Comparison of ENCODE assay signal across 8 cellular contexts in the genomic region with DNA sequence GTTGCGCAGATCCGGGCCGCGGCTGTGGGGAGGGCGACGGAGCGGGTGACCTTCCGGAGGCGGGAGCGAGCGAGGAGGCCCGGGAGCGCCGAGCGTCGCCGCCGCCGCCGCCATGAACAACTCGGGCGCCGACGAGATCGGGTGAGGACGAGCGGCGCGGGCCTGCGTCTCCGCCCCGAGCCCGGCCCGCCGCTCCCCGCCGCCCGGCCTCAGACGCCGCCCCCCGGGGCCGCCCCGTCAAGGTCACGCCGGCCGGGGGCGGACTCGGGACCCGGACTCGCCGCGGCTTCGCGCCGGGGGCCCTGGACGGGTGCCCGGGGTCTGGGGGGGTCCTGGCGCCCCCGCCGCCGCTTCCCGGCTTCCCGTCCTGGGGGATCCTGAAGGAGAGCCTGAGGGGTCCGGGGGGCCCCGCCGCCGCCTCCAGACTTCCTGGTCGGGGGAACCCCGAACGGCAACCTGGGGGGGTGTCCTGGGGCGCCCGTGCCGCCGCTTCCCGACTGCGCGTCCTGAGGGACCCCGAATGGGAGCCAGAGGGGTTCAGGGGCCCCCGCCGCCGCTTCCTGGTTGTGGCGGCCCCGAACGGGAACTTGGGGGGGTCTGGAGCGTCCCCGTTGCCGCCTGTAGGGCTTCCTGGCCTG. TPM values are rescaled to one million over a fixed set of nuclear protein-coding genes. Genes with fewer than 3 reads are reported as not detected.
DNase-seq lines count a peak whose midpoint lies in the region; ATAC-seq, FAIRE-seq and TF ChIP-seq lines count a peak whose summit lies in the region.

No MANE protein-coding gene starts in this region.

- no peaks in the 10 kb centered on the region for H3K9me3 Mint-ChIP-seq in activated T-helper 2 cell treated with anti-CD3 and anti-CD28 coated beads, Interferon-gamma antibody, Interleukin-2, Interleukin-4, amounts not matched to agents 10 μg/mL and 5 μg/mL and 100 μg/mL, durations not matched to agents 14 hours and 24 hours and 36 hours

- no peak for TF ChIP-seq CTCF in HL-60 (IDR thresholded peaks at IDR 0.05; ENCODE audit: insufficient read depth, low read length)
- TF ChIP-seq CTCF in hepatocyte (IDR thresholded peaks at IDR 0.05; ENCODE audit: poor library complexity): no peak

- H3K27ac ChIP-seq in HL-60 (replicated peaks): peak overlapping the region; percentile 97
- H3K27ac ChIP-seq in hepatocyte: peak overlapping the region; percentile 99

- H4K20me1 ChIP-seq in hepatocyte (ENCODE audit: insufficient read depth, poor library complexity, severe bottlenecking): peaks cover 49% of the 10 kb centered on the region

- H3K27me3 ChIP-seq in HL-60 (ENCODE audit: insufficient read depth, poor library complexity, severe bottlenecking) (no peaks in the 10 kb centered on the region), hepatocyte (no peaks in the 10 kb centered on the region)

- intact Hi-C loops in activated T-helper 2 cell treated with anti-CD3 and anti-CD28 coated beads, Interferon-gamma antibody, Interleukin-2, Interleukin-4, amounts not matched to agents 10 μg/mL and 5 μg/mL and 100 μg/mL, durations not matched to agents 14 hours and 24 hours and 36 hours (cut with micrococcal nuclease): loop anchor here (1.0 to 10.0 kb wide), 4 partner anchors 24 to 163 kb away; partner anchors contain the start of genes ATP5F1D, FAM174C, MIDN and NDUFS7

- H3K4me3 ChIP-seq in HL-60 (replicated peaks; ENCODE audit: insufficient read depth, low read length) (peak overlapping the region; percentile 82), hepatocyte (peak overlapping the region; percentile 100)

- no peak for FAIRE-seq in RCC 7860 (lab: Jason Lieb, UNC)

- H3K4me1 ChIP-seq in hepatocyte (ENCODE audit: insufficient read depth): peaks cover 34% of the 10 kb centered on the region

- H3K4me1 Mint-ChIP-seq in activated T-helper 2 cell treated with anti-CD3 and anti-CD28 coated beads, Interferon-gamma antibody, Interleukin-2, Interleukin-4, amounts not matched to agents 10 μg/mL and 5 μg/mL and 100 μg/mL, durations not matched to agents 14 hours and 24 hours and 36 hours (ENCODE audit: low read depth): peaks cover 32% of the 10 kb centered on the region

- H3K27me3 Mint-ChIP-seq in activated T-helper 2 cell treated with anti-CD3 and anti-CD28 coated beads, Interferon-gamma antibody, Interleukin-2, Interleukin-4, amounts not matched to agents 10 μg/mL and 5 μg/mL and 100 μg/mL, durations not matched to agents 14 hours and 24 hours and 36 hours (ENCODE audit: low read depth): peaks cover 1% of the 10 kb centered on the region

- no peaks in the 10 kb centered on the region for H3K36me3 ChIP-seq in hepatocyte (replicated peaks; ENCODE audit: insufficient read depth, low read depth)

- no peak overlapping the region for H3K27ac Mint-ChIP-seq in activated T-helper 2 cell treated with anti-CD3 and anti-CD28 coated beads, Interferon-gamma antibody, Interleukin-2, Interleukin-4, amounts not matched to agents 10 μg/mL and 5 μg/mL and 100 μg/mL, durations not matched to agents 14 hours and 24 hours and 36 hours

- H2AFZ ChIP-seq in hepatocyte: no peak overlapping the region

- peak overlapping the region; percentile 99 for H3K4me2 ChIP-seq in hepatocyte

- no peaks in the 10 kb centered on the region for H3K9me2 ChIP-seq in hepatocyte (replicated peaks; ENCODE audit: insufficient read depth)

- DNase-seq in AG08395 (ENCODE audit: low spot score) (peak; percentile 47), HL-60 (ENCODE audit: low read depth in 1 of 2, low spot score in 1 of 2) (no peak), hepatocyte (ENCODE audit: low spot score) (peak; percentile 84), NCI-H345 (lab: John Stamatoyannopoulos, UW) (no peak), RCC 7860 (ENCODE audit: low spot score) (no peak)
- DNase-seq in activated T-helper 2 cell treated with anti-CD3 and anti-CD28 coated beads, Interferon-gamma antibody, Interleukin-2, Interleukin-4, amounts not matched to agents 10 μg/mL and 5 μg/mL and 100 μg/mL, durations not matched to agents 14 hours and 24 hours and 36 hours (ENCODE audit: low spot score): no peak
- DNase-seq in stimulated activated CD4-positive, alpha-beta T cell treated with anti-CD3 and anti-CD28 coated beads, Interleukin-2, amount 100 ng/mL, for 24 hours: peak; percentile 34 to 52

- ATAC-seq in GM19463 (IDR thresholded peaks at IDR 0.05; ENCODE audit: unreplicated experiment): peak; percentile 11

- WGBS in hepatocyte (ENCODE audit: low lambda C conversion rate, missing lambda C conversion rate): 2% methylated on average over 13 of the region's 87 CpGs

- H3K36me3 Mint-ChIP-seq in activated T-helper 2 cell treated with anti-CD3 and anti-CD28 coated beads, Interferon-gamma antibody, Interleukin-2, Interleukin-4, amounts not matched to agents 10 μg/mL and 5 μg/mL and 100 μg/mL, durations not matched to agents 14 hours and 24 hours and 36 hours (ENCODE audit: low read depth): peaks cover 36% of the 10 kb centered on the region

- peaks cover 51% of the 10 kb centered on the region for H3K79me2 ChIP-seq in hepatocyte

- peak overlapping the region; percentile 47 for H3K4me3 Mint-ChIP-seq in activated T-helper 2 cell treated with anti-CD3 and anti-CD28 coated beads, Interferon-gamma antibody, Interleukin-2, Interleukin-4, amounts not matched to agents 10 μg/mL and 5 μg/mL and 100 μg/mL, durations not matched to agents 14 hours and 24 hours and 36 hours (ENCODE audit: low read depth)

- no peaks in the 10 kb centered on the region for H3K9me3 ChIP-seq in hepatocyte (ENCODE audit: low read depth)

RNA-seq across cellular contexts. Expression of gene DAZAP1, which starts 0.4 kb away (rescaled TPM):
- 282 and 290 TPM in 2 replicates for total RNA-seq in activated T-helper 2 cell treated with anti-CD3 and anti-CD28 coated beads, Interferon-gamma antibody, Interleukin-2, Interleukin-4, amounts not matched to agents 10 μg/mL and 5 μg/mL and 100 μg/mL, durations not matched to agents 14 hours and 24 hours and 36 hours
- total RNA-seq in hepatocyte: 42.4 and 46.8 TPM in 2 replicates
- polyA plus RNA-seq in hepatocyte: 35.8 and 37.9 TPM in 2 replicates

RNA-seq across cellular contexts. Expression of gene GAMT, which starts 6.4 kb away (rescaled TPM):
- total RNA-seq in activated T-helper 2 cell treated with anti-CD3 and anti-CD28 coated beads, Interferon-gamma antibody, Interleukin-2, Interleukin-4, amounts not matched to agents 10 μg/mL and 5 μg/mL and 100 μg/mL, durations not matched to agents 14 hours and 24 hours and 36 hours: 30.6 and 33.9 TPM in 2 replicates
- total RNA-seq in hepatocyte: 121 and 122 TPM in 2 replicates
- 148 and 170 TPM in 2 replicates for polyA plus RNA-seq in hepatocyte

RNA-seq across cellular contexts. Expression of gene NDUFS7, which starts 24.1 kb away (rescaled TPM):
- total RNA-seq in activated T-helper 2 cell treated with anti-CD3 and anti-CD28 coated beads, Interferon-gamma antibody, Interleukin-2, Interleukin-4, amounts not matched to agents 10 μg/mL and 5 μg/mL and 100 μg/mL, durations not matched to agents 14 hours and 24 hours and 36 hours: 88.7 and 104 TPM in 2 replicates
- 81.6 and 130 TPM in 2 replicates for total RNA-seq in hepatocyte
- polyA plus RNA-seq in hepatocyte: 270 and 276 TPM in 2 replicates

RNA-seq across cellular contexts. Expression of gene RPS15, which starts 30.4 kb away (rescaled TPM):
- 1,450 and 1,471 TPM in 2 replicates for total RNA-seq in activated T-helper 2 cell treated with anti-CD3 and anti-CD28 coated beads, Interferon-gamma antibody, Interleukin-2, Interleukin-4, amounts not matched to agents 10 μg/mL and 5 μg/mL and 100 μg/mL, durations not matched to agents 14 hours and 24 hours and 36 hours
- total RNA-seq in hepatocyte: 1,556 and 1,885 TPM in 2 replicates
- 938 and 950 TPM in 2 replicates for polyA plus RNA-seq in hepatocyte

RNA-seq across cellular contexts. Expression of gene APC2, which starts 42.1 kb away (rescaled TPM):
- 0.07 and 0.21 TPM in 2 replicates for total RNA-seq in activated T-helper 2 cell treated with anti-CD3 and anti-CD28 coated beads, Interferon-gamma antibody, Interleukin-2, Interleukin-4, amounts not matched to agents 10 μg/mL and 5 μg/mL and 100 μg/mL, durations not matched to agents 14 hours and 24 hours and 36 hours
- total RNA-seq in hepatocyte: 0.24 and 1.2 TPM in 2 replicates
- 0.36 and 0.40 TPM in 2 replicates for polyA plus RNA-seq in hepatocyte

Comparison
In these comparisons a context has a peak if more than half of its experiments do, and no peak if none do; other contexts are left out.
1. DNase-seq: peak in AG08395 (single experiment), hepatocyte (single experiment) and stimulated activated CD4-positive, alpha-beta T cell treated with anti-CD3 and anti-CD28 coated beads, Interleukin-2, amount 100 ng/mL, for 24 hours (2 of 2); none in HL-60 (0 of 2), activated T-helper 2 cell treated with anti-CD3 and anti-CD28 coated beads, Interferon-gamma antibody, Interleukin-2, Interleukin-4, amounts not matched to agents 10 μg/mL and 5 μg/mL and 100 μg/mL, durations not matched to agents 14 hours and 24 hours and 36 hours (single experiment), NCI-H345 (single experiment) and RCC 7860 (single experiment).